ENCODE assay signal across 15 cellular contexts in genomic region chr17:60039096-60039495, GRCh38.
"Had no signal": no experiment of that assay in that cellular context is flagged by ENCODE, and none has a peak within 500 bp of the region (broad histone marks: within the 10 kb centered on the region; RNA-seq: fewer than 3 reads in every experiment).

No MANE protein-coding gene starts in this region.

- H3K9me3 Mint-ChIP-seq: activated CD4-positive, alpha-beta memory T cell treated with anti-CD3 and anti-CD28 coated beads, Interleukin-2, amount 10 ng/mL, durations not matched to agents 7 days and 5 days; activated naive CD8-positive, alpha-beta T cell treated with anti-CD3 and anti-CD28 coated beads for 36 hours had no signal

- H3K4me3 ChIP-seq: gastrocnemius medialis, stomach, thoracic aorta had no signal

- FAIRE-seq: bronchial epithelial cell, keratinocyte had no signal

- H3K4me1 ChIP-seq: gastrocnemius medialis had no signal

- ATAC-seq: gastrocnemius medialis, left ventricle myocardium superior had no signal

- H3K27ac ChIP-seq: gastrocnemius medialis, stomach, thoracic aorta, VCaP had no signal

- DNase-seq: activated CD4-positive, alpha-beta memory T cell treated with anti-CD3 and anti-CD28 coated beads, Interleukin-2, amount 10 ng/mL, durations not matched to agents 7 days and 5 days; activated gamma-delta T cell treated with Interleukin-2 at 50 U/mL for 16 hours; activated naive CD8-positive, alpha-beta T cell treated with anti-CD3 and anti-CD28 coated beads for 36 hours; activated T-cell treated with anti-CD3 and anti-CD28 coated beads, Interleukin-2, amount 50 U/mL, for 48 hours; anterior cingulate cortex; gastrocnemius medialis; left ventricle myocardium superior; mesenchymal stem cell; stimulated activated CD4-positive, alpha-beta T cell treated with anti-CD3 and anti-CD28 coated beads, Interleukin-15, amount 100 ng/mL, for 24 hours; stomach; T-helper 9 cell had no signal

- H3K9me3 ChIP-seq: gastrocnemius medialis, stomach, thoracic aorta had no signal

- H3K27ac Mint-ChIP-seq: activated CD4-positive, alpha-beta memory T cell treated with anti-CD3 and anti-CD28 coated beads, Interleukin-2, amount 10 ng/mL, durations not matched to agents 7 days and 5 days; activated naive CD8-positive, alpha-beta T cell treated with anti-CD3 and anti-CD28 coated beads for 36 hours had no signal

- H3K4me3 Mint-ChIP-seq: activated CD4-positive, alpha-beta memory T cell treated with anti-CD3 and anti-CD28 coated beads, Interleukin-2, amount 10 ng/mL, durations not matched to agents 7 days and 5 days; activated naive CD8-positive, alpha-beta T cell treated with anti-CD3 and anti-CD28 coated beads for 36 hours had no signal
